Comparison of ENCODE assay signal across 2 cellular contexts in the genomic region with DNA sequence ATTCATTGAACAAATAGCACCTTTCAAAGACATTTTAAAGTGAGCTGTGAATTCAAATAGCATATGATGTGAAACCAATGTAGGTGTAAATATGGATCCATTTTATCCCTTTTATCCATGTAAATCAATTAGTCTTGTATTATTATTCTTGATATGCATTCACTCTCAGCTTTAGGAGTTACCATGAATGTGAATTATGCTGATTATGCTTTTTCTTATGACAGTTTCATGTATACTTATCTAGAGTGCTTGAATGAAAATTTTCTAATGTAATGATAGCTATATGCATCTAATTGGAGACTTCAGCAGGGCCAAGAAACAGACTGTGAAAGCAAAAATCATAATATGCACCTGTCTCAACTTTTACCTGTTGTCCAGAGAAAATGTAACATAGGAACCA.
TF ChIP-seq lines count a peak whose summit lies in the region.

No MANE protein-coding gene starts in this region.

TF ChIP-seq in IMR-90, 13 proteins besides CTCF, POLR2A, EP300 and RAD21 (continued from another document):
- TF ChIP-seq, protein P1, sequence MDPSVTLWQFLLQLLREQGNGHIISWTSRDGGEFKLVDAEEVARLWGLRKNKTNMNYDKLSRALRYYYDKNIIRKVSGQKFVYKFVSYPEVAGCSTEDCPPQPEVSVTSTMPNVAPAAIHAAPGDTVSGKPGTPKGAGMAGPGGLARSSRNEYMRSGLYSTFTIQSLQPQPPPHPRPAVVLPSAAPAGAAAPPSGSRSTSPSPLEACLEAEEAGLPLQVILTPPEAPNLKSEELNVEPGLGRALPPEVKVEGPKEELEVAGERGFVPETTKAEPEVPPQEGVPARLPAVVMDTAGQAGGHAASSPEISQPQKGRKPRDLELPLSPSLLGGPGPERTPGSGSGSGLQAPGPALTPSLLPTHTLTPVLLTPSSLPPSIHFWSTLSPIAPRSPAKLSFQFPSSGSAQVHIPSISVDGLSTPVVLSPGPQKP (IDR thresholded peaks at IDR 0.05; ENCODE audit: borderline replicate concordance, low read depth, low read length): no peak
TF ChIP-seq in IMR-90: peak in this region for 1.

TF ChIP-seq in K562, 482 proteins besides CTCF, POLR2A, EP300 and RAD21 (continued from another document):
- TF ChIP-seq, protein P2, sequence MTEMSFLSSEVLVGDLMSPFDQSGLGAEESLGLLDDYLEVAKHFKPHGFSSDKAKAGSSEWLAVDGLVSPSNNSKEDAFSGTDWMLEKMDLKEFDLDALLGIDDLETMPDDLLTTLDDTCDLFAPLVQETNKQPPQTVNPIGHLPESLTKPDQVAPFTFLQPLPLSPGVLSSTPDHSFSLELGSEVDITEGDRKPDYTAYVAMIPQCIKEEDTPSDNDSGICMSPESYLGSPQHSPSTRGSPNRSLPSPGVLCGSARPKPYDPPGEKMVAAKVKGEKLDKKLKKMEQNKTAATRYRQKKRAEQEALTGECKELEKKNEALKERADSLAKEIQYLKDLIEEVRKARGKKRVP (CRISPR knock-in tag; IDR thresholded peaks at IDR 0.05): no peak
- TF ChIP-seq ARID1B (IDR thresholded peaks at IDR 0.05) (no peak), ZBED1 (IDR thresholded peaks at IDR 0.05) (no peak), ZNF316 (IDR thresholded peaks at IDR 0.05) (peak; percentile 76), MAFF (IDR thresholded peaks at IDR 0.05; ENCODE audit: low read length) (peak; percentile 67), ILF3 (IDR thresholded peaks at IDR 0.05; ENCODE audit: borderline replicate concordance) (no peak), EGR1 (conservative IDR thresholded peaks at IDR 0.05) (no peak), MAFK (IDR thresholded peaks at IDR 0.05; ENCODE audit: low read length) (peak; percentile 63), LARP7 (IDR thresholded peaks at IDR 0.05) (no peak), ZNF431 (CRISPR knock-in tag; IDR thresholded peaks at IDR 0.05) (no peak)
- TF ChIP-seq, protein P3, sequence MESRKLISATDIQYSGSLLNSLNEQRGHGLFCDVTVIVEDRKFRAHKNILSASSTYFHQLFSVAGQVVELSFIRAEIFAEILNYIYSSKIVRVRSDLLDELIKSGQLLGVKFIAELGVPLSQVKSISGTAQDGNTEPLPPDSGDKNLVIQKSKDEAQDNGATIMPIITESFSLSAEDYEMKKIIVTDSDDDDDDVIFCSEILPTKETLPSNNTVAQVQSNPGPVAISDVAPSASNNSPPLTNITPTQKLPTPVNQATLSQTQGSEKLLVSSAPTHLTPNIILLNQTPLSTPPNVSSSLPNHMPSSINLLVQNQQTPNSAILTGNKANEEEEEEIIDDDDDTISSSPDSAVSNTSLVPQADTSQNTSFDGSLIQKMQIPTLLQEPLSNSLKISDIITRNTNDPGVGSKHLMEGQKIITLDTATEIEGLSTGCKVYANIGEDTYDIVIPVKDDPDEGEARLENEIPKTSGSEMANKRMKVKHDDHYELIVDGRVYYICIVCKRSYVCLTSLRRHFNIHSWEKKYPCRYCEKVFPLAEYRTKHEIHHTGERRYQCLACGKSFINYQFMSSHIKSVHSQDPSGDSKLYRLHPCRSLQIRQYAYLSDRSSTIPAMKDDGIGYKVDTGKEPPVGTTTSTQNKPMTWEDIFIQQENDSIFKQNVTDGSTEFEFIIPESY (CRISPR knock-in tag; IDR thresholded peaks at IDR 0.05): no peak
